In the genomic region with DNA sequence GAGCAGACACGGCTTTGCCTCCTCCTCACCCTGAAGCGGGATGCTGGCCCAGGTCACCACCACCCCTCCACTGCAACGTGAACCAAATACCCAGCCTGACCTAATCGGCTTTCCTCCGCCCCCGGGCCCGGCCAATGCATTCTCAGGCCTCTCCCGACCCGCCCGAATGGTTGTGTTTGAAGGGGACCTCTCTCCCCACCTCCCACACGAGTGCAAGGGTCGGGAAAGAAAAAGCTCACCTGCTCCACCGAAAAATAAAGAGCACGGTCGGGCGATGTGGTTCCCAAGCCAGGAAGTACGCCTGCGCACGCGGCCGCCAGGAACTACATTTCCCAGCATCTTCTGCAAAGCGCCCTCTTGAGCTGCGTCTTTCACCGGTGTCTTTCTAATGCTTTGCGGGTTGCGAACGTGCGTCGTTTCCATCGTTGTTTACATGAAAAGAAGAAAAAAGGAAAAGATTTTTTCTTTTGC, we compare ENCODE assay signal across 8 cellular contexts. TPM values are rescaled to one million over a fixed set of nuclear protein-coding genes. Genes with fewer than 3 reads are reported as not detected.
DNase-seq lines count a peak whose midpoint lies in the region; ATAC-seq, FAIRE-seq and TF ChIP-seq lines count a peak whose summit lies in the region.

A gene (minus strand): TSS at position 282 of the 471 bp plus-strand sequence.

- H3K9ac ChIP-seq in smooth muscle cell (ENCODE audit: low read depth) = no peak within 1 kb of the TSS

- CTCF ChIA-PET in HEK293T (lab: Yijun Ruan, JAX) = no interaction called here

- H3K9me3 ChIP-seq in RWPE2 (ENCODE audit: severe bottlenecking) (peaks cover 5% of the 10 kb centered on the region), smooth muscle cell (replicated peaks; ENCODE audit: low read depth) (no peaks in the 10 kb centered on the region)

- no peak for FAIRE-seq in bronchial epithelial cell (lab: Jason Lieb, UNC)

- H3F3A ChIP-seq in smooth muscle cell (ENCODE audit: low read depth) = no peaks in the 10 kb centered on the region

- 21% methylated on average over 30 of the region's 30 CpGs for WGBS in smooth muscle cell (ENCODE audit: low lambda C conversion rate)

- H3K27ac ChIP-seq in RWPE2 (ENCODE audit: poor library complexity, severe bottlenecking) (no peak within 1 kb of the TSS), smooth muscle cell (ENCODE audit: low read depth) (no peak within 1 kb of the TSS)

- peak within 1 kb of the TSS; percentile 85 for H3K4me2 ChIP-seq in smooth muscle cell

- peak within 1 kb of the TSS; percentile 91 for H2AFZ ChIP-seq in smooth muscle cell (ENCODE audit: low read depth)

- POLR2A ChIA-PET in HEK293T (lab: Yijun Ruan, JAX) = interaction anchor here (0.7 kb wide), 1 partner anchor 57 kb away, joined by 3 read pairs; no protein-coding TSS in a partner anchor

- DNase-seq in HEK293T (ENCODE audit: extremely low spot score) (peak; percentile 44), RWPE2 (ENCODE audit: low spot score) (no peak), bronchial epithelial cell (ENCODE audit: low read depth) (peak; percentile 39), inferior parietal cortex (ENCODE audit: extremely low spot score) (peak; percentile 75), smooth muscle cell (lab: John Stamatoyannopoulos, UW; ENCODE audit: unreplicated experiment) (no peak), NOMO-1 treated with DMSO at 0.1 percent for 48 hours (lab: John Stamatoyannopoulos, UW; ENCODE audit: unreplicated experiment) (no peak)
- no peak for DNase-seq in activated effector memory CD4-positive, alpha-beta T cell treated with anti-CD3 and anti-CD28 coated beads, Interleukin-2, amount 50 U/mL, for 16 hours

- H3K4me1 ChIP-seq in RWPE2 (ENCODE audit: insufficient read depth, poor library complexity, severe bottlenecking) (no peaks in the 10 kb centered on the region), smooth muscle cell (ENCODE audit: low read depth) (no peaks in the 10 kb centered on the region)

- H3K79me2 ChIP-seq in smooth muscle cell (ENCODE audit: low read depth) = no peaks in the 10 kb centered on the region

- ATAC-seq in RWPE2 (ENCODE audit: low read depth) (peak; percentile 61; the same call in 2 of the 3 replicates), HG02981 (IDR thresholded peaks at IDR 0.05; ENCODE audit: unreplicated experiment) (no peak)

- H3K36me3 ChIP-seq in RWPE2 (ENCODE audit: low read depth) (no peaks in the 10 kb centered on the region), bronchial epithelial cell (ENCODE audit: control insufficient read depth, insufficient read depth, low read length) (no peaks in the 10 kb centered on the region), smooth muscle cell (ENCODE audit: low read depth) (no peaks in the 10 kb centered on the region)

- TF ChIP-seq CTCF in RWPE2 (IDR thresholded peaks at IDR 0.05; ENCODE audit: poor library complexity, severe bottlenecking) (no peak), bronchial epithelial cell (IDR thresholded peaks at IDR 0.05; ENCODE audit: insufficient read depth, low read length, severe bottlenecking) (peak; percentile 18), smooth muscle cell (IDR thresholded peaks at IDR 0.05; ENCODE audit: borderline replicate concordance, insufficient read depth, poor library complexity, severe bottlenecking) (no peak)

- H3K27me3 ChIP-seq in RWPE2 (ENCODE audit: insufficient read depth, poor library complexity, severe bottlenecking) = no peaks in the 10 kb centered on the region
- H3K27me3 ChIP-seq in bronchial epithelial cell (ENCODE audit: control insufficient read depth, insufficient read depth, low read length) = no peaks in the 10 kb centered on the region
- H3K27me3 ChIP-seq in smooth muscle cell (ENCODE audit: low read depth) = no peaks in the 10 kb centered on the region

- H3K4me3 ChIP-seq in RWPE2 (ENCODE audit: severe bottlenecking) (peak within 1 kb of the TSS; percentile 23), bronchial epithelial cell (ENCODE audit: low read depth, low read length) (peak within 1 kb of the TSS; percentile 25), smooth muscle cell (peak within 1 kb of the TSS; percentile 55)

- H4K20me1 ChIP-seq in smooth muscle cell (ENCODE audit: low read depth) = no peaks in the 10 kb centered on the region

TF ChIP-seq in HEK293T, 16 proteins besides CTCF, POLR2A, EP300 and RAD21:
- TF ChIP-seq FOXK2 (IDR thresholded peaks at IDR 0.05) = no peak
- peak; percentile 55 for TF ChIP-seq L3MBTL2 (conservative IDR thresholded peaks at IDR 0.05)

RNA-seq across cellular contexts. Expression of the gene that starts here (rescaled TPM):
- total RNA-seq in bronchial epithelial cell = 0.53 and 1.2 TPM in 2 replicates
- 4.3 and 9.9 TPM in 2 replicates for total RNA-seq in smooth muscle cell
- 0.91 and 1.7 TPM in 2 replicates for polyA plus RNA-seq in smooth muscle cell

Comparison
In these comparisons a context has a peak if more than half of its experiments do, and no peak if none do; other contexts are left out.
1. DNase-seq: peak in HEK293T (single experiment), bronchial epithelial cell (single experiment) and inferior parietal cortex (single experiment); none in RWPE2 (single experiment), smooth muscle cell (single experiment), activated effector memory CD4-positive, alpha-beta T cell treated with anti-CD3 and anti-CD28 coated beads, Interleukin-2, amount 50 U/mL, for 16 hours (single experiment) and NOMO-1 treated with DMSO at 0.1 percent for 48 hours (single experiment).
2. Peak in every context shown above with its lines, with median percentiles within 50 percentile points of each other: H3K4me3 ChIP-seq.